ENCODE assay signal across 10 cellular contexts in genomic region chr1:66339944-66340343, GRCh38.
DNase-seq lines count a peak whose midpoint lies in the region; ATAC-seq and TF ChIP-seq lines count a peak whose summit lies in the region.
"Had no signal": no experiment of that assay in that cellular context is flagged by ENCODE, and none has a peak within 500 bp of the region (broad histone marks: within the 10 kb centered on the region; RNA-seq: fewer than 3 reads in every experiment).

No MANE protein-coding gene starts in this region.

- intact Hi-C loops in activated naive CD4-positive, alpha-beta T cell treated with anti-CD3 and anti-CD28 coated beads for 36 hours (cut with micrococcal nuclease), result loop anchor here (1.0 to 10.0 kb wide), 5 partner anchors 10 to 1378 kb away; partner anchors contain the start of genes GADD45A and SERBP1
- intact Hi-C loops in spleen (cut with DNase I; ENCODE audit: low total_unique reads), result no loop called here

- H3K9me3 ChIP-seq in duodenal mucosa (ENCODE audit: control insufficient read depth in 1 of 2, low read length in 2 of 2), result no peaks in the 10 kb centered on the region
- no peaks in the 10 kb centered on the region for H3K9me3 ChIP-seq in spleen

- H3K27me3 Mint-ChIP-seq in activated naive CD4-positive, alpha-beta T cell treated with anti-CD3 and anti-CD28 coated beads for 36 hours (ENCODE audit: low read depth), result no peaks in the 10 kb centered on the region

- no peak for TF ChIP-seq CTCF in spleen (IDR thresholded peaks at IDR 0.05 in 8 of 11, conservative IDR thresholded peaks at IDR 0.05 in 3 of 11)

- no peak for ATAC-seq in GM19035 (IDR thresholded peaks at IDR 0.05; ENCODE audit: unreplicated experiment)
- no peak for ATAC-seq in HG03025 (IDR thresholded peaks at IDR 0.05; ENCODE audit: low FRiP score, unreplicated experiment)
- ATAC-seq: left lobe of liver had no signal

- peak overlapping the region; percentile 82 for H3K27ac Mint-ChIP-seq in activated naive CD4-positive, alpha-beta T cell treated with anti-CD3 and anti-CD28 coated beads for 36 hours

- no peak for TF ChIP-seq POLR2A in spleen (IDR thresholded peaks at IDR 0.05)

- H3K4me1 Mint-ChIP-seq in activated naive CD4-positive, alpha-beta T cell treated with anti-CD3 and anti-CD28 coated beads for 36 hours (ENCODE audit: low read depth), result peaks cover 67% of the 10 kb centered on the region

- peaks cover 8 to 27% of the 10 kb centered on the region in 2 donors for H3K4me1 ChIP-seq in duodenal mucosa (ENCODE audit: control insufficient read depth in 1 of 2, insufficient read depth in 2 of 2, low read length in 2 of 2)
- peaks cover 42 to 98% (median 87%) of the 10 kb centered on the region in 6 donors for H3K4me1 ChIP-seq in spleen

- H3K4me3 Mint-ChIP-seq in activated naive CD4-positive, alpha-beta T cell treated with anti-CD3 and anti-CD28 coated beads for 36 hours, result peak overlapping the region; percentile 65

- H3K27ac ChIP-seq in duodenal mucosa (ENCODE audit: low read depth, low read length) (no peak overlapping the region), spleen (peak overlapping the region in 7 of 8 donors; percentile 1 to 75 (median 20))
- H3K27ac ChIP-seq: brain microvascular endothelial cell had no signal

- WGBS in spleen, 5 donors, result 8 to 21% (median 12%) methylated on average over 2 of the region's 2 CpGs

- DNase-seq in activated naive CD4-positive, alpha-beta T cell treated with anti-CD3 and anti-CD28 coated beads for 36 hours, result no peak
- no peak for DNase-seq in activated naive CD4-positive, alpha-beta T cell treated with anti-CD3 and anti-CD28 coated beads, Interleukin-2, amount 50 U/mL, for 16 hours
- DNase-seq in SK-MEL-5 (ENCODE audit: low read depth, low spot score) (peak; percentile 97), spleen (no peak), inferior parietal cortex (ENCODE audit: extremely low spot score) (no peak)
- DNase-seq: brain microvascular endothelial cell had no signal

- H3K4me3 ChIP-seq in duodenal mucosa (ENCODE audit: low read depth in 1 of 2, low read length in 2 of 2) (peak overlapping the region; percentile 11 to 19), spleen (peak overlapping the region in 1 of 8 donors; percentile 40)

- no peak overlapping the region for H3K9ac ChIP-seq in duodenal mucosa (ENCODE audit: low read depth in 1 of 2, low read length in 2 of 2)

- peaks cover 37% of the 10 kb centered on the region for H3K36me3 Mint-ChIP-seq in activated naive CD4-positive, alpha-beta T cell treated with anti-CD3 and anti-CD28 coated beads for 36 hours (ENCODE audit: low read depth)

- CTCF ChIA-PET in activated naive CD4-positive, alpha-beta T cell treated with anti-CD3 and anti-CD28 coated beads for 36 hours (lab: Charles Lee), result interaction anchor here (0.9 to 1.1 kb wide), 2 partner anchors 31 to 97 kb away, joined by 3 read pairs; no protein-coding TSS in a partner anchor

- no peaks in the 10 kb centered on the region for H3K27me3 ChIP-seq in duodenal mucosa (ENCODE audit: control insufficient read depth in 1 of 2, insufficient read depth in 2 of 2, low read length in 2 of 2)
- no peaks in the 10 kb centered on the region for H3K27me3 ChIP-seq in spleen (replicated peaks in 1 of 7)
- H3K27me3 ChIP-seq: brain microvascular endothelial cell had no signal

- in situ Hi-C loops in SK-MEL-5 (cut with HindIII; ENCODE audit: low pct_unique_long_range_greater_than_20kb, low sequenced_read_pairs), result no loop called here

- no peaks in the 10 kb centered on the region for H3K9me3 Mint-ChIP-seq in activated naive CD4-positive, alpha-beta T cell treated with anti-CD3 and anti-CD28 coated beads for 36 hours

- H3K36me3 ChIP-seq in duodenal mucosa (ENCODE audit: control insufficient read depth in 1 of 2, insufficient read depth in 2 of 2, low read length in 2 of 2) (no peaks in the 10 kb centered on the region), spleen (peaks cover 0 to 9% (median 0%) of the 10 kb centered on the region in 6 donors)
- H3K36me3 ChIP-seq: brain microvascular endothelial cell had no signal
